ENCODE assay signal across 1 cellular context in genomic region chr1:206637605-206638004, GRCh38.
TF ChIP-seq lines count a peak whose summit lies in the region.

No MANE protein-coding gene starts in this region.

TF ChIP-seq in GM12878, 131 proteins besides CTCF, POLR2A, EP300 and RAD21:
- TF ChIP-seq IRF5 (IDR thresholded peaks at IDR 0.05; ENCODE audit: borderline replicate concordance) (no peak), FOXM1 (IDR thresholded peaks at IDR 0.05; ENCODE audit: low read depth, low read length) (no peak), IRF4 (IDR thresholded peaks at IDR 0.05; ENCODE audit: low read depth, low read length) (no peak), PAX8 (IDR thresholded peaks at IDR 0.05) (no peak), SPI1 (IDR thresholded peaks at IDR 0.05; ENCODE audit: borderline replicate concordance, insufficient read depth, low read depth, low read length) (peak; percentile 91)
- TF ChIP-seq, protein P1, sequence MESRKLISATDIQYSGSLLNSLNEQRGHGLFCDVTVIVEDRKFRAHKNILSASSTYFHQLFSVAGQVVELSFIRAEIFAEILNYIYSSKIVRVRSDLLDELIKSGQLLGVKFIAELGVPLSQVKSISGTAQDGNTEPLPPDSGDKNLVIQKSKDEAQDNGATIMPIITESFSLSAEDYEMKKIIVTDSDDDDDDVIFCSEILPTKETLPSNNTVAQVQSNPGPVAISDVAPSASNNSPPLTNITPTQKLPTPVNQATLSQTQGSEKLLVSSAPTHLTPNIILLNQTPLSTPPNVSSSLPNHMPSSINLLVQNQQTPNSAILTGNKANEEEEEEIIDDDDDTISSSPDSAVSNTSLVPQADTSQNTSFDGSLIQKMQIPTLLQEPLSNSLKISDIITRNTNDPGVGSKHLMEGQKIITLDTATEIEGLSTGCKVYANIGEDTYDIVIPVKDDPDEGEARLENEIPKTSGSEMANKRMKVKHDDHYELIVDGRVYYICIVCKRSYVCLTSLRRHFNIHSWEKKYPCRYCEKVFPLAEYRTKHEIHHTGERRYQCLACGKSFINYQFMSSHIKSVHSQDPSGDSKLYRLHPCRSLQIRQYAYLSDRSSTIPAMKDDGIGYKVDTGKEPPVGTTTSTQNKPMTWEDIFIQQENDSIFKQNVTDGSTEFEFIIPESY (IDR thresholded peaks at IDR 0.05), result no peak
